16 cellular contexts compared by ENCODE assay signal in the genomic region with DNA sequence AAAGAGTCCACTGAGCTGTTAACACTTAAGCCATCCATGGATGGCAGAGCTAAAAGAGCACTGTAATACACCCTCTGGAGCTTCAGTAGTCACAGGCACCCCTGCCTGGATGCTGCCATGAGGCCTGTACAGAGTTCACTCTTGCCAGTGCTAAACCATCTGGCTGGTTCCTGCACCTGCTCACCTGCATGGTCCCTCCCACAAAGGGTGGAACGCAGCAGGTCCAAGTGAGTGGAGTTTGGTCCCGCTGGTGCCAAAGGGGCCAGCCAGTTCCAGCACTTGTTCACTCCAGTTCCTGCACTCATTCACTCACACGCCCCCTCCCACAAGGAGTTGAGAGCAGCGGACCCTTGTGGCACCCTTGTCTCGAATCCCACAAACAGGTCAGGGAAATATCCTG.
DNase-seq lines count a peak whose midpoint lies in the region; ATAC-seq and TF ChIP-seq lines count a peak whose summit lies in the region.
"Had no signal": no experiment of that assay in that cellular context is flagged by ENCODE, and none has a peak within 500 bp of the region (broad histone marks: within the 10 kb centered on the region; RNA-seq: fewer than 3 reads in every experiment).

No MANE protein-coding gene starts in this region.

- no peaks in the 10 kb centered on the region for H3K36me3 Mint-ChIP-seq in activated naive CD4-positive, alpha-beta T cell treated with anti-CD3 and anti-CD28 coated beads, Interleukin-2, amount 10 ng/mL, durations not matched to agents 7 days and 5 days
- H3K36me3 Mint-ChIP-seq in activated naive CD4-positive, alpha-beta T cell treated with anti-CD3 and anti-CD28 coated beads, Interleukin-2, amount 50 U/mL, for 72 hours: no peaks in the 10 kb centered on the region
- H3K36me3 Mint-ChIP-seq in stimulated activated effector memory CD8-positive, alpha-beta T cell treated with anti-CD3 and anti-CD28 coated beads, Interleukin-12 subunit alpha, Interleukin-12 subunit beta, amount 100 ng/mL, for 72 hours: no peaks in the 10 kb centered on the region
- H3K36me3 Mint-ChIP-seq: CD4-positive, CD25-positive, alpha-beta regulatory T cell; CD8-positive, alpha-beta T cell had no signal

- H3K27ac Mint-ChIP-seq in activated naive CD4-positive, alpha-beta T cell treated with anti-CD3 and anti-CD28 coated beads, Interleukin-2, amount 10 ng/mL, durations not matched to agents 7 days and 5 days: no peak overlapping the region
- no peak overlapping the region for H3K27ac Mint-ChIP-seq in activated naive CD4-positive, alpha-beta T cell treated with anti-CD3 and anti-CD28 coated beads, Interleukin-2, amount 50 U/mL, for 72 hours
- no peak overlapping the region for H3K27ac Mint-ChIP-seq in stimulated activated effector memory CD8-positive, alpha-beta T cell treated with anti-CD3 and anti-CD28 coated beads, Interleukin-12 subunit alpha, Interleukin-12 subunit beta, amount 100 ng/mL, for 72 hours
- H3K27ac Mint-ChIP-seq: B cell; CD4-positive, CD25-positive, alpha-beta regulatory T cell; CD8-positive, alpha-beta T cell; H9 had no signal

- peaks cover 1% of the 10 kb centered on the region for H3K9me3 Mint-ChIP-seq in activated naive CD4-positive, alpha-beta T cell treated with anti-CD3 and anti-CD28 coated beads, Interleukin-2, amount 10 ng/mL, durations not matched to agents 7 days and 5 days
- peaks cover 0 to 6% of the 10 kb centered on the region in 2 donors for H3K9me3 Mint-ChIP-seq in activated naive CD4-positive, alpha-beta T cell treated with anti-CD3 and anti-CD28 coated beads, Interleukin-2, amount 50 U/mL, for 72 hours
- H3K9me3 Mint-ChIP-seq in stimulated activated effector memory CD8-positive, alpha-beta T cell treated with anti-CD3 and anti-CD28 coated beads, Interleukin-12 subunit alpha, Interleukin-12 subunit beta, amount 100 ng/mL, for 72 hours: no peaks in the 10 kb centered on the region
- H3K9me3 Mint-ChIP-seq: CD8-positive, alpha-beta T cell; H9 had no signal

- no peaks in the 10 kb centered on the region for H3K27me3 Mint-ChIP-seq in activated naive CD4-positive, alpha-beta T cell treated with anti-CD3 and anti-CD28 coated beads, Interleukin-2, amount 10 ng/mL, durations not matched to agents 7 days and 5 days
- H3K27me3 Mint-ChIP-seq: B cell; CD4-positive, CD25-positive, alpha-beta regulatory T cell had no signal

- no peaks in the 10 kb centered on the region for H3K36me3 ChIP-seq in mucosa of descending colon (ENCODE audit: low read depth)
- H3K36me3 ChIP-seq: BLaER1 had no signal

- no peak overlapping the region for H3K4me3 ChIP-seq in mucosa of descending colon
- H3K4me3 ChIP-seq: BLaER1, GM23248 had no signal

- no peaks in the 10 kb centered on the region for H3K4me1 Mint-ChIP-seq in activated naive CD4-positive, alpha-beta T cell treated with anti-CD3 and anti-CD28 coated beads, Interleukin-2, amount 10 ng/mL, durations not matched to agents 7 days and 5 days
- no peaks in the 10 kb centered on the region for H3K4me1 Mint-ChIP-seq in stimulated activated effector memory CD8-positive, alpha-beta T cell treated with anti-CD3 and anti-CD28 coated beads, Interleukin-12 subunit alpha, Interleukin-12 subunit beta, amount 100 ng/mL, for 72 hours
- H3K4me1 Mint-ChIP-seq: B cell; CD4-positive, CD25-positive, alpha-beta regulatory T cell had no signal

- intact Hi-C loops in mucosa of descending colon (cut with DNase I, micrococcal nuclease): no loop called here

- no peak for ATAC-seq in activated naive CD4-positive, alpha-beta T cell treated with anti-CD3 and anti-CD28 coated beads, Interleukin-2, amount 50 U/mL, for 72 hours
- ATAC-seq in mucosa of descending colon (peak; percentile 36), GM21825 (IDR thresholded peaks at IDR 0.05; ENCODE audit: unreplicated experiment) (no peak)
- ATAC-seq in stimulated activated effector memory CD8-positive, alpha-beta T cell treated with anti-CD3 and anti-CD28 coated beads, Interleukin-12 subunit alpha, Interleukin-12 subunit beta, amount 100 ng/mL, for 72 hours: peak; percentile 32
- ATAC-seq: CD8-positive, alpha-beta T cell; HCT116 had no signal

- no peaks in the 10 kb centered on the region for H3K4me1 ChIP-seq in mucosa of descending colon (ENCODE audit: low read depth)
- H3K4me1 ChIP-seq: BLaER1, Caco-2 had no signal

- no peak overlapping the region for H3K4me3 Mint-ChIP-seq in activated naive CD4-positive, alpha-beta T cell treated with anti-CD3 and anti-CD28 coated beads, Interleukin-2, amount 10 ng/mL, durations not matched to agents 7 days and 5 days
- H3K4me3 Mint-ChIP-seq in stimulated activated effector memory CD8-positive, alpha-beta T cell treated with anti-CD3 and anti-CD28 coated beads, Interleukin-12 subunit alpha, Interleukin-12 subunit beta, amount 100 ng/mL, for 72 hours: no peak overlapping the region
- H3K4me3 Mint-ChIP-seq: B cell; CD4-positive, CD25-positive, alpha-beta regulatory T cell; CD8-positive, alpha-beta T cell; H9 had no signal

- H3K9me3 ChIP-seq in mucosa of descending colon: no peaks in the 10 kb centered on the region
- H3K9me3 ChIP-seq: Caco-2 had no signal

- peak; percentile 16 for DNase-seq in activated naive CD4-positive, alpha-beta T cell treated with anti-CD3 and anti-CD28 coated beads, Interleukin-2, amount 10 ng/mL, durations not matched to agents 7 days and 5 days
- no peak for DNase-seq in activated naive CD4-positive, alpha-beta T cell treated with anti-CD3 and anti-CD28 coated beads, Interleukin-2, amount 50 U/mL, for 72 hours (ENCODE audit: low spot score in 2 of 2)
- DNase-seq in mucosa of descending colon: peak in 2 of 3 donors; percentile 1 to 26
- no peak for DNase-seq in stimulated activated effector memory CD8-positive, alpha-beta T cell treated with anti-CD3 and anti-CD28 coated beads, Interleukin-12 subunit alpha, Interleukin-12 subunit beta, amount 100 ng/mL, for 72 hours (ENCODE audit: low spot score in 2 of 2)
- no peak for DNase-seq in activated effector memory CD4-positive, alpha-beta T cell treated with Interleukin-2 at 50 U/mL for 16 hours
- DNase-seq: Caco-2; CD4-positive, CD25-positive, alpha-beta regulatory T cell; CD8-positive, alpha-beta T cell; DMS153; DND-41; GM23248; H9 had no signal

- CTCF ChIA-PET in activated naive CD4-positive, alpha-beta T cell treated with anti-CD3 and anti-CD28 coated beads, Interleukin-2, amount 10 ng/mL, durations not matched to agents 7 days and 5 days (lab: Charles Lee): no interaction called here

- TF ChIP-seq CTCF in mucosa of descending colon (IDR thresholded peaks at IDR 0.05): no peak

Comparison
In these comparisons a context has a peak if more than half of its experiments do, and no peak if none do; other contexts are left out.
1. DNase-seq: peak in activated naive CD4-positive, alpha-beta T cell treated with anti-CD3 and anti-CD28 coated beads, Interleukin-2, amount 10 ng/mL, durations not matched to agents 7 days and 5 days (single experiment) and mucosa of descending colon (2 of 3); none in activated naive CD4-positive, alpha-beta T cell treated with anti-CD3 and anti-CD28 coated beads, Interleukin-2, amount 50 U/mL, for 72 hours (0 of 2), stimulated activated effector memory CD8-positive, alpha-beta T cell treated with anti-CD3 and anti-CD28 coated beads, Interleukin-12 subunit alpha, Interleukin-12 subunit beta, amount 100 ng/mL, for 72 hours (0 of 2) and activated effector memory CD4-positive, alpha-beta T cell treated with Interleukin-2 at 50 U/mL for 16 hours (single experiment).
2. ATAC-seq: peak in mucosa of descending colon (single experiment) and stimulated activated effector memory CD8-positive, alpha-beta T cell treated with anti-CD3 and anti-CD28 coated beads, Interleukin-12 subunit alpha, Interleukin-12 subunit beta, amount 100 ng/mL, for 72 hours (single experiment); none in activated naive CD4-positive, alpha-beta T cell treated with anti-CD3 and anti-CD28 coated beads, Interleukin-2, amount 50 U/mL, for 72 hours (0 of 2) and GM21825 (single experiment).